1 cellular context compared by ENCODE assay signal in genomic region chr11:10405858-10406592, GRCh38.
TF ChIP-seq lines count a peak whose summit lies in the region.

No MANE protein-coding gene starts in this region.

TF ChIP-seq in HepG2, 621 proteins besides CTCF, POLR2A, EP300 and RAD21 (continued from another document):
- no peak for TF ChIP-seq CEBPZ (IDR thresholded peaks at IDR 0.05; ENCODE audit: low read length)
- TF ChIP-seq CENPX (CRISPR knock-in tag; IDR thresholded peaks at IDR 0.05), result no peak
- TF ChIP-seq MIXL1 (CRISPR knock-in tag; IDR thresholded peaks at IDR 0.05), result 0 out of 2 replicates have a peak, but pooled peaks have one; percentile 40
- TF ChIP-seq HINFP (CRISPR knock-in tag; IDR thresholded peaks at IDR 0.05; ENCODE audit: low read depth), result no peak
- no peak for TF ChIP-seq KDM5B (CRISPR knock-in tag; IDR thresholded peaks at IDR 0.05; ENCODE audit: borderline replicate concordance)
- TF ChIP-seq NFIC (IDR thresholded peaks at IDR 0.05; ENCODE audit: low read length), result no peak
- no peak for TF ChIP-seq ZNF44 (CRISPR knock-in tag; IDR thresholded peaks at IDR 0.05)
- TF ChIP-seq IRF2 (CRISPR knock-in tag; IDR thresholded peaks at IDR 0.05), result 0 out of 2 replicates have a peak, but pooled peaks have one; percentile 15
- TF ChIP-seq JARID2 (CRISPR knock-in tag; IDR thresholded peaks at IDR 0.05; ENCODE audit: insufficient replicate concordance), result no peak
- no peak for TF ChIP-seq ZSCAN22 (CRISPR knock-in tag; IDR thresholded peaks at IDR 0.05)
- 0 out of 2 replicates have a peak, but pooled peaks have one; percentile 21 for TF ChIP-seq ZGPAT (CRISPR knock-in tag; IDR thresholded peaks at IDR 0.05)
- no peak for TF ChIP-seq ZBTB33 (CRISPR knock-in tag; IDR thresholded peaks at IDR 0.05)
- TF ChIP-seq ZNF251 (CRISPR knock-in tag; IDR thresholded peaks at IDR 0.05), result no peak
- TF ChIP-seq ZNF460 (CRISPR knock-in tag; IDR thresholded peaks at IDR 0.05; ENCODE audit: borderline replicate concordance), result no peak
- TF ChIP-seq SAP130 (CRISPR knock-in tag; IDR thresholded peaks at IDR 0.05; ENCODE audit: low read depth), result peak; percentile 41
- TF ChIP-seq TRIM22 (IDR thresholded peaks at IDR 0.05), result no peak
- no peak for TF ChIP-seq NFYB (CRISPR knock-in tag; IDR thresholded peaks at IDR 0.05)
- TF ChIP-seq PHB2 (IDR thresholded peaks at IDR 0.05; ENCODE audit: partially characterized antibody), result no peak
- peak; percentile 29 to 40; a peak in 2 of 4 replicates for TF ChIP-seq MAFK (conservative IDR thresholded peaks at IDR 0.05 in 1 of 2, IDR thresholded peaks at IDR 0.05 in 1 of 2; ENCODE audit: low read length in 2 of 2)
- 0 out of 2 replicates have a peak, but pooled peaks have one; percentile 37 for TF ChIP-seq MAFF (IDR thresholded peaks at IDR 0.05; ENCODE audit: low read depth, low read length)
- no peak for TF ChIP-seq ZNF235 (CRISPR knock-in tag; IDR thresholded peaks at IDR 0.05; ENCODE audit: borderline replicate concordance)
- TF ChIP-seq ZNF234 (CRISPR knock-in tag; conservative IDR thresholded peaks at IDR 0.05), result no peak
- 0 out of 2 replicates have a peak, but pooled peaks have one; percentile 11 for TF ChIP-seq BHLHE40 (IDR thresholded peaks at IDR 0.05; ENCODE audit: low read length)
- no peak for TF ChIP-seq ZNF263 (CRISPR knock-in tag; IDR thresholded peaks at IDR 0.05)
- no peak for TF ChIP-seq THYN1 (CRISPR knock-in tag; IDR thresholded peaks at IDR 0.05; ENCODE audit: borderline replicate concordance, low read depth)
- peak; percentile 67 for TF ChIP-seq FOSL2 (CRISPR knock-in tag; IDR thresholded peaks at IDR 0.05)
- no peak for TF ChIP-seq TAF15 (IDR thresholded peaks at IDR 0.05; ENCODE audit: low read depth, low read length, poor library complexity, severe bottlenecking)
- no peak for TF ChIP-seq CBX5 (CRISPR knock-in tag; IDR thresholded peaks at IDR 0.05; ENCODE audit: borderline replicate concordance)
- TF ChIP-seq DRAP1 (CRISPR knock-in tag; IDR thresholded peaks at IDR 0.05), result no peak
- TF ChIP-seq SALL1 (CRISPR knock-in tag; IDR thresholded peaks at IDR 0.05), result no peak
- TF ChIP-seq TFAP4 (IDR thresholded peaks at IDR 0.05; ENCODE audit: borderline replicate concordance, low read depth), result no peak
- TF ChIP-seq ZNF644 (CRISPR knock-in tag; IDR thresholded peaks at IDR 0.05; ENCODE audit: low read depth), result no peak
- no peak for TF ChIP-seq U2AF1 (optimal IDR thresholded peaks at IDR 0.05; ENCODE audit: low read depth, low read length)
- no peak for TF ChIP-seq ZFP36 (IDR thresholded peaks at IDR 0.05; ENCODE audit: borderline replicate concordance, low read depth, low read length, partially characterized antibody)
- peak; percentile 32; the same call in 1 of the 2 replicates for TF ChIP-seq ATF2 (CRISPR knock-in tag; IDR thresholded peaks at IDR 0.05)
- peak; percentile 10 for TF ChIP-seq TEAD3 (CRISPR knock-in tag; optimal IDR thresholded peaks at IDR 0.05; ENCODE audit: borderline replicate concordance)
- peak; percentile 86 for TF ChIP-seq STAG1 (CRISPR knock-in tag; IDR thresholded peaks at IDR 0.05)
- TF ChIP-seq JDP2 (CRISPR knock-in tag; IDR thresholded peaks at IDR 0.05; ENCODE audit: borderline replicate concordance), result no peak
- TF ChIP-seq ZNF678 (CRISPR knock-in tag; IDR thresholded peaks at IDR 0.05), result no peak
- TF ChIP-seq GATAD2A (CRISPR knock-in tag; IDR thresholded peaks at IDR 0.05), result peak; percentile 22; the same call in 1 of the 2 replicates
- TF ChIP-seq KDM4B (CRISPR knock-in tag; IDR thresholded peaks at IDR 0.05), result no peak
- no peak for TF ChIP-seq FOSL1 (CRISPR knock-in tag; IDR thresholded peaks at IDR 0.05; ENCODE audit: borderline replicate concordance)
